Comparison of ENCODE assay signal across 18 cellular contexts in genomic region chr12:27163048-27163715, GRCh38.
DNase-seq lines count a peak whose midpoint lies in the region; FAIRE-seq and TF ChIP-seq lines count a peak whose summit lies in the region.
"Had no signal": no experiment of that assay in that cellular context is flagged by ENCODE, and none has a peak within 500 bp of the region (broad histone marks: within the 10 kb centered on the region; RNA-seq: fewer than 3 reads in every experiment).

No MANE protein-coding gene starts in this region.

- H3K9me3 Mint-ChIP-seq in chondrocyte (ENCODE audit: low read depth) = peaks cover 18% of the 10 kb centered on the region

- H3K4me3 ChIP-seq in right atrium auricular region = no peak overlapping the region
- H3K4me3 ChIP-seq: body of pancreas, PC-9, smooth muscle cell, testis had no signal

- H3K27me3 Mint-ChIP-seq in chondrocyte (ENCODE audit: low read depth) = no peaks in the 10 kb centered on the region
- H3K27me3 Mint-ChIP-seq: memory B cell, T-helper 17 cell had no signal

- peaks cover 19% of the 10 kb centered on the region for H3K4me1 Mint-ChIP-seq in chondrocyte (ENCODE audit: low read depth)
- H3K4me1 Mint-ChIP-seq: T-helper 17 cell had no signal

- H3K4me3 Mint-ChIP-seq in chondrocyte (ENCODE audit: unreplicated experiment) = no peak overlapping the region
- H3K4me3 Mint-ChIP-seq: memory B cell, T-helper 17 cell had no signal

- no peak overlapping the region for H3K27ac Mint-ChIP-seq in chondrocyte (ENCODE audit: unreplicated experiment)
- H3K27ac Mint-ChIP-seq: activated T-helper 2 cell treated with anti-CD3 and anti-CD28 coated beads, Interferon-gamma antibody, Interleukin-2, Interleukin-4, amounts not matched to agents 10 μg/mL and 5 μg/mL and 100 μg/mL, durations not matched to agents 14 hours and 24 hours and 36 hours; T-helper 17 cell had no signal

- H3K27ac ChIP-seq in epithelial cell of prostate (peak overlapping the region; percentile 65), right atrium auricular region (no peak overlapping the region)
- H3K27ac ChIP-seq: body of pancreas, PC-9, testis had no signal

- peaks cover 0 to 7% of the 10 kb centered on the region in 2 donors for H3K9me3 ChIP-seq in right atrium auricular region
- H3K9me3 ChIP-seq: body of pancreas, testis had no signal

- no peak for TF ChIP-seq CTCF in chondrocyte (IDR thresholded peaks at IDR 0.05)
- TF ChIP-seq CTCF in right atrium auricular region (IDR thresholded peaks at IDR 0.05) = no peak

- peak; percentile 84 for FAIRE-seq in RCC 7860 (lab: Jason Lieb, UNC)

- in situ Hi-C loops in KBM-7 (cut with MboI; ENCODE audit: low pct_unique_long_range_greater_than_20kb, low sequenced_read_pairs) = no loop called here

- H3K4me1 ChIP-seq in right atrium auricular region = no peaks in the 10 kb centered on the region
- H3K4me1 ChIP-seq: body of pancreas, testis had no signal

- peaks cover 9% of the 10 kb centered on the region for H3K36me3 Mint-ChIP-seq in chondrocyte (ENCODE audit: low read depth)

- DNase-seq in NCI-H2171 treated with DMSO at 0.1 percent for 48 hours (lab: John Stamatoyannopoulos, UW) (peak; percentile 71), NCI-H2171 (lab: John Stamatoyannopoulos, UW) (no peak), RCC 7860 (ENCODE audit: low spot score) (peak; percentile 87), epithelial cell of prostate (ENCODE audit: low read depth, low spot score) (no peak), chondrocyte (ENCODE audit: low spot score) (no peak), KBM-7 (no peak), HPDE6-E6E7 (ENCODE audit: extremely low spot score) (no peak), right atrium auricular region (ENCODE audit: low spot score) (no peak)
- DNase-seq: 8988T; activated CD4-positive, alpha-beta T cell treated with anti-CD3 and anti-CD28 coated beads, Interleukin-2, amount 50 U/mL, for 4 hours; body of pancreas; Calu3; PC-9; T-helper 17 cell; testis had no signal

- no peaks in the 10 kb centered on the region for H3K27me3 ChIP-seq in right atrium auricular region
- H3K27me3 ChIP-seq: body of pancreas, testis had no signal

- no peaks in the 10 kb centered on the region for H3K36me3 ChIP-seq in right atrium auricular region

Comparison
In these comparisons a context has a peak if more than half of its experiments do, and no peak if none do; other contexts are left out.
1. DNase-seq: peak in NCI-H2171 treated with DMSO at 0.1 percent for 48 hours (single experiment) and RCC 7860 (single experiment); none in NCI-H2171 (single experiment), epithelial cell of prostate (single experiment), chondrocyte (single experiment), KBM-7 (single experiment), HPDE6-E6E7 (single experiment) and right atrium auricular region (single experiment).